Comparison of ENCODE assay signal across 30 cellular contexts in genomic region chr3:146446026-146446425, GRCh38. TPM values are rescaled to one million over a fixed set of nuclear protein-coding genes. Genes with fewer than 3 reads are reported as not detected.
DNase-seq lines count a peak whose midpoint lies in the region; FAIRE-seq and TF ChIP-seq lines count a peak whose summit lies in the region.
"Had no signal": no experiment of that assay in that cellular context is flagged by ENCODE, and none has a peak within 500 bp of the region (broad histone marks: within the 10 kb centered on the region; RNA-seq: fewer than 3 reads in every experiment).

No MANE protein-coding gene starts in this region.

- H4K20me1 ChIP-seq in keratinocyte (ENCODE audit: control insufficient read depth, extremely low read depth, insufficient read depth, low read length) = no peaks in the 10 kb centered on the region
- no peaks in the 10 kb centered on the region for H4K20me1 ChIP-seq in Karpas-422 (ENCODE audit: insufficient read depth, low read depth, low read length)
- H4K20me1 ChIP-seq: BLaER1 had no signal

- H3K9me2 ChIP-seq in Karpas-422 (replicated peaks; ENCODE audit: insufficient read depth, low read length) = no peaks in the 10 kb centered on the region

- no peak overlapping the region for H3K27ac ChIP-seq in keratinocyte (ENCODE audit: control insufficient read depth, insufficient read depth, low read length)
- H3K27ac ChIP-seq in Karpas-422 (ENCODE audit: low read length) = no peak overlapping the region
- H3K27ac ChIP-seq: BLaER1 had no signal

- H3K9ac ChIP-seq in keratinocyte (ENCODE audit: control insufficient read depth, extremely low read depth, insufficient read depth, low read length) (no peak overlapping the region), Karpas-422 (ENCODE audit: low read length) (no peak overlapping the region)
- H3K9ac ChIP-seq: BLaER1 had no signal

- DNase-seq in bronchial epithelial cell (ENCODE audit: low read depth) = peak; percentile 75
- DNase-seq in epithelial cell of esophagus (ENCODE audit: low read depth) = peak; percentile 73
- no peak for DNase-seq in keratinocyte (ENCODE audit: low read depth, low spot score)
- no peak for DNase-seq in LoVo (ENCODE audit: low spot score)
- no peak for DNase-seq in Karpas-422
- DNase-seq: 8988T; ACHN; BE2C; C1 segment of cervical spinal cord; CD4-positive, alpha-beta memory T cell; CD4-positive, CD25-positive, alpha-beta regulatory T cell; CD8-positive, alpha-beta memory T cell; COR-L47; DMS 273 treated with DMSO at 0.1 percent for 48 hours; DMS153; DMS53; DMS79; DND-41; EL; GDM1 had no signal

- H3K4me1 ChIP-seq in keratinocyte (ENCODE audit: control insufficient read depth, extremely low read depth, insufficient read depth, low read length) (no peaks in the 10 kb centered on the region), Karpas-422 (ENCODE audit: low read length) (no peaks in the 10 kb centered on the region)
- H3K4me1 ChIP-seq: BE2C had no signal

- no peaks in the 10 kb centered on the region for H3K9me1 ChIP-seq in keratinocyte (ENCODE audit: control insufficient read depth, extremely low read depth, insufficient read depth, low read length)

- no peak overlapping the region for H3K4me2 ChIP-seq in keratinocyte (ENCODE audit: control insufficient read depth, extremely low read depth, insufficient read depth, low read depth, low read length)
- H3K4me2 ChIP-seq in Karpas-422 (ENCODE audit: low read depth, low read length, poor library complexity, severe bottlenecking) = no peak overlapping the region
- H3K4me2 ChIP-seq: BLaER1 had no signal

- no peak overlapping the region for H3K4me3 ChIP-seq in bronchial epithelial cell (ENCODE audit: low read depth, low read length)
- H3K4me3 ChIP-seq in epithelial cell of esophagus (ENCODE audit: low read length) = no peak overlapping the region
- H3K4me3 ChIP-seq in keratinocyte (ENCODE audit: control insufficient read depth in 2 of 3, extremely low read depth in 1 of 3, insufficient read depth in 2 of 3, low read depth in 1 of 3, low read length in 3 of 3) = no peak overlapping the region
- H3K4me3 ChIP-seq in Karpas-422 (ENCODE audit: low read length) = no peak overlapping the region
- H3K4me3 ChIP-seq: BLaER1, GM12878 had no signal

- H3K36me3 ChIP-seq in bronchial epithelial cell (ENCODE audit: control insufficient read depth, insufficient read depth, low read length) (no peaks in the 10 kb centered on the region), keratinocyte (ENCODE audit: control insufficient read depth in 2 of 2, extremely low read depth in 1 of 2, insufficient read depth in 2 of 2, low read length in 2 of 2) (no peaks in the 10 kb centered on the region), Karpas-422 (ENCODE audit: insufficient read depth, low read length) (no peaks in the 10 kb centered on the region)
- H3K36me3 ChIP-seq: BE2C, BLaER1 had no signal

- no peaks in the 10 kb centered on the region for H3K9me3 ChIP-seq in keratinocyte (ENCODE audit: control insufficient read depth, low read depth, low read length)
- H3K9me3 ChIP-seq in Karpas-422 (ENCODE audit: low read length) = no peaks in the 10 kb centered on the region
- H3K9me3 ChIP-seq: BE2C had no signal

- H3K27me3 ChIP-seq in bronchial epithelial cell (ENCODE audit: control insufficient read depth, insufficient read depth, low read length) = no peaks in the 10 kb centered on the region
- H3K27me3 ChIP-seq in keratinocyte (ENCODE audit: control insufficient read depth, extremely low read depth, insufficient read depth, low read length) = no peaks in the 10 kb centered on the region
- H3K27me3 ChIP-seq in Karpas-422 (ENCODE audit: low read length) = no peaks in the 10 kb centered on the region
- H3K27me3 ChIP-seq: BE2C, BLaER1 had no signal

- TF ChIP-seq CTCF in bronchial epithelial cell (IDR thresholded peaks at IDR 0.05; ENCODE audit: insufficient read depth, low read length, severe bottlenecking) (no peak), epithelial cell of esophagus (IDR thresholded peaks at IDR 0.05; ENCODE audit: insufficient read depth, low read depth, low read length, missing control alignments) (no peak), keratinocyte (optimal IDR thresholded peaks at IDR 0.05 in 1 of 3, IDR thresholded peaks at IDR 0.05 in 1 of 3, conservative IDR thresholded peaks at IDR 0.05 in 1 of 3; ENCODE audit: extremely low read depth in 1 of 3, insufficient read depth in 2 of 3, low read length in 3 of 3) (no peak)

- no peaks in the 10 kb centered on the region for H3K79me2 ChIP-seq in keratinocyte (ENCODE audit: control insufficient read depth, insufficient read depth, low read length)
- no peaks in the 10 kb centered on the region for H3K79me2 ChIP-seq in Karpas-422 (ENCODE audit: low read length)

- dilution Hi-C loops in keratinocyte (cut with MboI; ENCODE audit: extremely low pct_ligation_motif_present, low sequenced_read_pairs) = no loop called here

- H2AFZ ChIP-seq in keratinocyte (ENCODE audit: control insufficient read depth, low read length) = no peak overlapping the region
- no peak overlapping the region for H2AFZ ChIP-seq in Karpas-422 (ENCODE audit: low read length)

- FAIRE-seq in bronchial epithelial cell (lab: Jason Lieb, UNC) (no peak), keratinocyte (lab: Jason Lieb, UNC) (peak; percentile 48)
- FAIRE-seq: A204.1, GM12878, GM12892, GM18507 had no signal

RNA-seq across cellular contexts. Expression of gene PLSCR2, which starts 23.3 kb away (rescaled TPM):
- total RNA-seq in bronchial epithelial cell = 0.26 TPM in 1 of 2 replicates, not detected in the other
- polyA plus RNA-seq in keratinocyte = not detected in 3 replicates
- not detected for polyA plus RNA-seq in keratinocyte (2011; ENCODE audit: low read depth)
- polyA plus RNA-seq in keratinocyte (2011; cell fraction: cytosol; rRNA removed) = not detected in 2 replicates
- polyA plus RNA-seq in keratinocyte (2011; cell fraction: nucleus; rRNA removed) = not detected in 2 replicates
- not detected in 2 replicates for polyA plus RNA-seq in keratinocyte (2012; ENCODE audit: low replicate concordance)
- not detected in 3 replicates for polyA minus RNA-seq in keratinocyte
- not detected for polyA minus RNA-seq in keratinocyte (2011; cell fraction: cytosol; rRNA and poly(A)+ RNA removed)
- polyA minus RNA-seq in keratinocyte (2011; cell fraction: nucleus; rRNA and poly(A)+ RNA removed) = 2.2 TPM in 1 of 2 replicates, not detected in the other
- total RNA-seq in Karpas-422 (2014; rRNA removed; shearing (Covaris generic); ENCODE audit: low replicate concordance) = 1.0 TPM in 1 of 2 replicates, not detected in the other
- total RNA-seq: A673; CD4-positive, CD25-positive, alpha-beta regulatory T cell; CD8-positive, alpha-beta memory T cell; Daoy; G401; GM12878 had no signal
- polyA plus RNA-seq: AG04450; CD14-positive monocyte; CD8-positive, alpha-beta memory T cell; GM12878 had no signal

Comparison
In these comparisons a context has a peak if more than half of its experiments do, and no peak if none do; other contexts are left out.
1. DNase-seq: peak in bronchial epithelial cell (single experiment) and epithelial cell of esophagus (single experiment); none in keratinocyte (single experiment), LoVo (single experiment) and Karpas-422 (single experiment).